In the genomic region with DNA sequence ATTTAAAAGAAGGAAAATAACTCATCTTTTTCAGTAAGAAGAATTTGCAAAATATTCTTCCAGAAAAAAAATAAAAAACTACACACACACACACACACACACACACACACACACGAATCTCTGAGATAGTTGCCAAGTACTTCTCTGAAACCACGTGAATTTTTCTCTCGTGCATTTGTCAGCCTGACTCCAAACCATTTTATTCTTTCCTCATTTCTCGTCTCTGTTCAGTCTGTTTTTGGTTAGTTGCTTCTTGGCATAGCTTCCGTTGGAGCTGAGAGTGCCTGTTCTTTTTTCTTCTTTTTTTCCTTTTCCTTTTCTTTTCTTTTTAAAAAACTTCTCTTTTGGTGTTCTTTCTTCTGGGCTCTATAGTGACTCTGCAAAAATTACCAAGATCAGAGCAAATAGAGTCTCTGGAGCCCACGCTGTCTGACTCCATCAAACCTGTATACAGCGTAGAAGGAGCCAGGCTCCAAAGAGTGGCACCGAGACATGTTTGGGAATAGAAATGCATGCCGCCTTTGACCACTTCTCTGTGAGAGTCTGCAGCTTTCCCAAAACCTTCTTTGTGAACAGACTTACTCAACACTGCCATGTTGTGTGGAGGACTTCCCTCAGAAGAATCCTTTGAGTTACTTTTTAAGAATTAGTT, we compare ENCODE assay signal across 15 cellular contexts. TPM values are rescaled to one million over a fixed set of nuclear protein-coding genes. Genes with fewer than 3 reads are reported as not detected.
DNase-seq lines count a peak whose midpoint lies in the region; ATAC-seq, FAIRE-seq and TF ChIP-seq lines count a peak whose summit lies in the region.
"Had no signal": no experiment of that assay in that cellular context is flagged by ENCODE, and none has a peak within 500 bp of the region (broad histone marks: within the 10 kb centered on the region; RNA-seq: fewer than 3 reads in every experiment).

No MANE protein-coding gene starts in this region.

- H3K27ac ChIP-seq in HepG2 (ENCODE audit: extremely low read length, insufficient read depth, low read length): no peak overlapping the region
- no peak overlapping the region for H3K27ac ChIP-seq in CD4-positive, alpha-beta T cell (ENCODE audit: low read depth, low read length)
- H3K27ac ChIP-seq: RWPE1 had no signal

- DNase-seq in stimulated activated naive CD8-positive, alpha-beta T cell treated with anti-CD3 and anti-CD28 coated beads, Interleukin-15, amount 100 ng/mL, for 72 hours: no peak
- DNase-seq in stimulated activated naive CD8-positive, alpha-beta T cell treated with anti-CD3 and anti-CD28 coated beads, Interleukin-15, Interleukin-2, amounts not matched to agents 100 U/mL and 50 U/mL, for 24 hours: no peak
- peak; percentile 85 for DNase-seq in fibroblast of mammary gland (ENCODE audit: low read depth)
- no peak for DNase-seq in neural crest cell (ENCODE audit: low read depth, low spot score)
- DNase-seq in HepG2 (ENCODE audit: low spot score): no peak
- DNase-seq in NCI-H1436 (lab: John Stamatoyannopoulos, UW): no peak
- no peak for DNase-seq in CD4-positive, alpha-beta T cell
- DNase-seq: activated CD4-positive, CD25-positive, alpha-beta regulatory T cell; activated effector memory CD4-positive, alpha-beta T cell treated with Interleukin-2 at 50 U/mL for 16 hours; endodermal cell; GOT3; islet precursor cell; upper lobe of left lung had no signal

- no peaks in the 10 kb centered on the region for H3K36me3 ChIP-seq in HepG2 (replicated peaks in 1 of 2; ENCODE audit: control insufficient read depth in 1 of 2, insufficient read depth in 2 of 2, low read length in 2 of 2)
- H3K36me3 ChIP-seq: upper lobe of left lung had no signal

- H3K9me3 ChIP-seq in HepG2 (ENCODE audit: low read length): no peaks in the 10 kb centered on the region
- no peaks in the 10 kb centered on the region for H3K9me3 ChIP-seq in CD4-positive, alpha-beta T cell (ENCODE audit: control insufficient read depth, low read length)
- H3K9me3 ChIP-seq: upper lobe of left lung had no signal

- peaks cover 37% of the 10 kb centered on the region for H3K27me3 Mint-ChIP-seq in stimulated activated naive CD8-positive, alpha-beta T cell treated with anti-CD3 and anti-CD28 coated beads, Interleukin-15, amount 100 ng/mL, for 72 hours
- H3K27me3 Mint-ChIP-seq in neural crest cell (ENCODE audit: low read depth): no peaks in the 10 kb centered on the region
- peaks cover 65% of the 10 kb centered on the region for H3K27me3 Mint-ChIP-seq in CD4-positive, alpha-beta T cell

- TF ChIP-seq CTCF in fibroblast of mammary gland (conservative IDR thresholded peaks at IDR 0.05; ENCODE audit: control insufficient read depth, insufficient read depth, low read depth, low read length): no peak
- TF ChIP-seq CTCF in neural crest cell (conservative IDR thresholded peaks at IDR 0.05): no peak
- no peak for TF ChIP-seq CTCF in HepG2 (CRISPR knock-in tag; IDR thresholded peaks at IDR 0.05)
- TF ChIP-seq CTCF in CD4-positive, alpha-beta T cell (IDR thresholded peaks at IDR 0.05): no peak

- POLR2A ChIA-PET in HepG2 (lab: Yijun Ruan, JAX): no interaction called here
- POLR2A ChIA-PET in CD4-positive, alpha-beta T cell (lab: Charles Lee): no interaction called here

- in situ Hi-C loops in HepG2 (cut with HindIII; ENCODE audit: extremely low pct_ligation_motif_present, low pct_unique_long_range_greater_than_20kb): no loop called here

- no peaks in the 10 kb centered on the region for H3K79me2 ChIP-seq in HepG2 (ENCODE audit: insufficient read depth, low read length)

- no peaks in the 10 kb centered on the region for H3K36me3 Mint-ChIP-seq in neural crest cell (ENCODE audit: low read depth)
- no peaks in the 10 kb centered on the region for H3K36me3 Mint-ChIP-seq in CD4-positive, alpha-beta T cell (ENCODE audit: low read depth)

- no peak for FAIRE-seq in HepG2 (lab: Jason Lieb, UNC)

- no peak for TF ChIP-seq POLR2A in HepG2 (IDR thresholded peaks at IDR 0.05; ENCODE audit: insufficient read depth in 1 of 2, low read depth in 2 of 2, low read length in 2 of 2)

- TF ChIP-seq RAD21 in HepG2 (CRISPR knock-in tag; IDR thresholded peaks at IDR 0.05): no peak

- peak overlapping the region; percentile 2 to 35 for H3K4me3 Mint-ChIP-seq in stimulated activated naive CD8-positive, alpha-beta T cell treated with anti-CD3 and anti-CD28 coated beads, Interleukin-15, amount 100 ng/mL, for 72 hours
- peak overlapping the region; percentile 28 for H3K4me3 Mint-ChIP-seq in neural crest cell
- H3K4me3 Mint-ChIP-seq in CD4-positive, alpha-beta T cell: no peak overlapping the region
- H3K4me3 Mint-ChIP-seq: endodermal cell had no signal

- peak overlapping the region; percentile 30 to 74 for H3K27ac Mint-ChIP-seq in stimulated activated naive CD8-positive, alpha-beta T cell treated with anti-CD3 and anti-CD28 coated beads, Interleukin-15, amount 100 ng/mL, for 72 hours
- H3K27ac Mint-ChIP-seq in neural crest cell (ENCODE audit: unreplicated experiment): peak overlapping the region; percentile 16
- H3K27ac Mint-ChIP-seq in CD4-positive, alpha-beta T cell: no peak overlapping the region
- H3K27ac Mint-ChIP-seq: endodermal cell had no signal

- BruUV-seq in HepG2 (replicated peaks; lab: Mats Ljungman, UMichigan): no TSS peak

- intact Hi-C loops in HepG2 (cut with micrococcal nuclease; ENCODE audit: unreplicated experiment): no loop called here
- intact Hi-C loops in CD4-positive, alpha-beta T cell (cut with DNase I, micrococcal nuclease): no loop called here

- H3K4me3 ChIP-seq in fibroblast of mammary gland (ENCODE audit: control insufficient read depth, low read depth, low read length): peak overlapping the region; percentile 14
- H3K4me3 ChIP-seq in HepG2 (replicated peaks in 1 of 3; ENCODE audit: insufficient read depth in 1 of 3, low read depth in 2 of 3, low read length in 3 of 3): no peak overlapping the region
- H3K4me3 ChIP-seq: upper lobe of left lung had no signal

- CTCF ChIA-PET in HepG2 (lab: Yijun Ruan, JAX; ENCODE audit: low intra/inter-chr PET ratio, low total read pairs): no interaction called here
- CTCF ChIA-PET in CD4-positive, alpha-beta T cell (lab: Charles Lee): no interaction called here

- TF ChIP-seq EP300 in HepG2 (IDR thresholded peaks at IDR 0.05; ENCODE audit: low read depth in 2 of 2, low read length in 2 of 2) (no peak), HepG2 (CRISPR knock-in tag; IDR thresholded peaks at IDR 0.05; ENCODE audit: borderline replicate concordance) (no peak)

- no peak for ATAC-seq in stimulated activated naive CD8-positive, alpha-beta T cell treated with anti-CD3 and anti-CD28 coated beads, Interleukin-15, amount 100 ng/mL, for 72 hours
- ATAC-seq in stimulated activated naive CD8-positive, alpha-beta T cell treated with anti-CD3 and anti-CD28 coated beads, Interleukin-15, Interleukin-2, amounts not matched to agents 100 U/mL and 50 U/mL, for 24 hours: no peak
- ATAC-seq in GM18858 (IDR thresholded peaks at IDR 0.05; ENCODE audit: unreplicated experiment) (no peak), HepG2 (no peak)
- no peak for ATAC-seq in CD4-positive, alpha-beta T cell (ENCODE audit: poor library complexity)

- no peak overlapping the region for H3K9ac ChIP-seq in HepG2 (ENCODE audit: insufficient read depth, low read depth, low read length)

- no peaks in the 10 kb centered on the region for H3K4me1 ChIP-seq in HepG2 (ENCODE audit: insufficient read depth, low read length)
- H3K4me1 ChIP-seq: upper lobe of left lung had no signal

- H2AFZ ChIP-seq in HepG2 (ENCODE audit: low read length): no peak overlapping the region

- H3K9me3 Mint-ChIP-seq in stimulated activated naive CD8-positive, alpha-beta T cell treated with anti-CD3 and anti-CD28 coated beads, Interleukin-15, amount 100 ng/mL, for 72 hours: no peaks in the 10 kb centered on the region
- H3K9me3 Mint-ChIP-seq in neural crest cell: no peaks in the 10 kb centered on the region
- H3K9me3 Mint-ChIP-seq in CD4-positive, alpha-beta T cell: no peaks in the 10 kb centered on the region
- H3K9me3 Mint-ChIP-seq: endodermal cell had no signal

- H4K20me1 ChIP-seq in HepG2 (ENCODE audit: insufficient read depth, low read length): no peaks in the 10 kb centered on the region

- H3K4me1 Mint-ChIP-seq in stimulated activated naive CD8-positive, alpha-beta T cell treated with anti-CD3 and anti-CD28 coated beads, Interleukin-15, amount 100 ng/mL, for 72 hours: peaks cover 6% of the 10 kb centered on the region
- peaks cover 30% of the 10 kb centered on the region for H3K4me1 Mint-ChIP-seq in neural crest cell
- peaks cover 4% of the 10 kb centered on the region for H3K4me1 Mint-ChIP-seq in CD4-positive, alpha-beta T cell (ENCODE audit: low read depth)

- 14% methylated on average over 9 of the region's 9 CpGs for WGBS in HepG2 (ENCODE audit: low lambda C conversion rate)

- H3K27me3 ChIP-seq in HepG2 (ENCODE audit: control insufficient read depth in 1 of 2, insufficient read depth in 2 of 2, low read length in 2 of 2): peaks cover 0 to 4% of the 10 kb centered on the region in 2 experiments; a peak in 2 of 5 replicates
- H3K27me3 ChIP-seq in CD4-positive, alpha-beta T cell (ENCODE audit: control insufficient read depth, insufficient read depth, low read length): peaks cover 11% of the 10 kb centered on the region
- H3K27me3 ChIP-seq: upper lobe of left lung had no signal

- H3K4me2 ChIP-seq in HepG2 (ENCODE audit: low read depth, low read length): no peak overlapping the region

RNA-seq across cellular contexts. Expression of a gene that starts 55.1 kb away (rescaled TPM):
- 10.5 and 14.2 TPM in 2 replicates for total RNA-seq in neural crest cell
- total RNA-seq in HepG2 (2016; rRNA removed; fragmentation: Illumina TruSeq; extraction: Trizol): 7.3 and 9.2 TPM in 2 replicates
- 4.4 and 4.6 TPM in 2 replicates for total RNA-seq in HepG2 (2016; cell fraction: cytosol; rRNA removed; fragmentation: Illumina TruSeq; extraction: Trizol; ENCODE audit: low read depth)
- total RNA-seq in HepG2 (2016; cell fraction: insoluble cytoplasmic fraction; rRNA removed; fragmentation: Illumina TruSeq; extraction: Trizol): 8.4 and 10.2 TPM in 2 replicates
- total RNA-seq in HepG2 (2016; cell fraction: membrane; rRNA removed; fragmentation: Illumina TruSeq; extraction: Trizol): 3.8 and 4.4 TPM in 2 replicates
- 10.7 and 11.2 TPM in 2 replicates for total RNA-seq in HepG2 (2016; cell fraction: nucleus; rRNA removed; fragmentation: Illumina TruSeq; extraction: Trizol)
- 5.8 and 6.6 TPM in 2 replicates for polyA plus RNA-seq in HepG2 (2011; rRNA removed)
- polyA plus RNA-seq in HepG2 (2011; cell fraction: cytosol; rRNA removed): 1.4 and 2.3 TPM in 2 replicates
- 8.0 and 11.0 TPM in 2 replicates for polyA plus RNA-seq in HepG2 (2011; cell fraction: nucleus; rRNA removed)
- polyA plus RNA-seq in HepG2 (2012): 2.7 and 4.6 TPM in 2 replicates
- 0.62 and 0.84 TPM in 2 replicates for polyA plus RNA-seq in HepG2 (2016; cell fraction: cytosol; fragmentation: Illumina TruSeq; extraction: Trizol; ENCODE audit: low read depth)
- 6.8 and 6.9 TPM in 2 replicates for polyA plus RNA-seq in HepG2 (2016; cell fraction: insoluble cytoplasmic fraction; fragmentation: Illumina TruSeq; extraction: Trizol; ENCODE audit: low read depth)
- 1.3 and 1.5 TPM in 2 replicates for polyA plus RNA-seq in HepG2 (2016; cell fraction: membrane; fragmentation: Illumina TruSeq; extraction: Trizol; ENCODE audit: low read depth)
- 18.2 and 22.9 TPM in 2 replicates for polyA plus RNA-seq in HepG2 (2016; cell fraction: nucleus; fragmentation: Illumina TruSeq; extraction: Trizol; ENCODE audit: insufficient read depth, low read depth)
- 5.8 and 12.3 TPM in 2 replicates for polyA minus RNA-seq in HepG2 (2011; rRNA and poly(A)+ RNA removed; ENCODE audit: low replicate concordance)
- 2.9 and 4.6 TPM in 2 replicates for polyA minus RNA-seq in HepG2 (2011; cell fraction: cytosol; rRNA and poly(A)+ RNA removed)
- polyA minus RNA-seq in HepG2 (2011; cell fraction: nucleus; rRNA and poly(A)+ RNA removed): 20.3 and 23.2 TPM in 2 replicates
- total RNA-seq in CD4-positive, alpha-beta T cell: 10 to 100 TPM; 23.0 to 26.6 TPM
